Comparison of ENCODE assay signal across 27 cellular contexts in genomic region chr7:132541656-132542055, GRCh38. TPM values are rescaled to one million over a fixed set of nuclear protein-coding genes. Genes with fewer than 3 reads are reported as not detected.
DNase-seq lines count a peak whose midpoint lies in the region; ATAC-seq, FAIRE-seq and TF ChIP-seq lines count a peak whose summit lies in the region.
"Had no signal": no experiment of that assay in that cellular context is flagged by ENCODE, and none has a peak within 500 bp of the region (broad histone marks: within the 10 kb centered on the region; RNA-seq: fewer than 3 reads in every experiment).

No MANE protein-coding gene starts in this region.

- TF ChIP-seq EP300 in H1 (IDR thresholded peaks at IDR 0.05; ENCODE audit: borderline replicate concordance in 1 of 2, low read depth in 2 of 2, low read length in 2 of 2), result no peak

- TF ChIP-seq CTCF in GM23338 (conservative IDR thresholded peaks at IDR 0.05; ENCODE audit: low read depth in 2 of 2) (no peak), H1 (IDR thresholded peaks at IDR 0.05; ENCODE audit: control extremely low read depth in 1 of 3, insufficient read depth in 1 of 3, low read depth in 1 of 3, low read length in 3 of 3) (no peak), tibial artery (IDR thresholded peaks at IDR 0.05) (no peak)

- TF ChIP-seq RAD21 in H1 (IDR thresholded peaks at IDR 0.05 in 1 of 2, conservative IDR thresholded peaks at IDR 0.05 in 1 of 2; ENCODE audit: low read depth in 2 of 2, low read length in 2 of 2), result no peak

- peaks cover 17% of the 10 kb centered on the region; the same call in 1 of the 2 replicates for H3K9me2 ChIP-seq in GM23338 (ENCODE audit: insufficient read depth)

- H3K4me2 ChIP-seq in GM23338, result peak overlapping the region; percentile 0; the same call in 1 of the 2 replicates
- peak overlapping the region in 1 of 2 experiments; percentile 7; a peak in 1 of 4 replicates for H3K4me2 ChIP-seq in H1 (ENCODE audit: insufficient read depth in 1 of 2, low read depth in 2 of 2, low read length in 2 of 2)

- H3K4me1 ChIP-seq in GM23338 (ENCODE audit: insufficient read depth) (peaks cover 22% of the 10 kb centered on the region), H1 (replicated peaks in 1 of 4; ENCODE audit: control insufficient read depth in 3 of 4, insufficient read depth in 4 of 4, low read length in 3 of 4) (peaks cover 6 to 12% (median 9%) of the 10 kb centered on the region in 4 experiments; a peak in 6 of 7 replicates), tibial artery (no peaks in the 10 kb centered on the region)
- H3K4me1 ChIP-seq: Caco-2, SJSA1 had no signal

- H3K14ac ChIP-seq in H1 (ENCODE audit: insufficient read length), result no peak overlapping the region

- no peaks in the 10 kb centered on the region for H3K23me2 ChIP-seq in H1 (ENCODE audit: low read depth, low read length)

- H3K4me1 Mint-ChIP-seq in GM23338, result peaks cover 38% of the 10 kb centered on the region

- no peaks in the 10 kb centered on the region for H3K27me3 ChIP-seq in GM23338 (ENCODE audit: insufficient read depth)
- H3K27me3 ChIP-seq in H7 (ENCODE audit: control insufficient read depth, insufficient read depth, low read length), result no peaks in the 10 kb centered on the region
- peaks cover 0 to 4% (median 3%) of the 10 kb centered on the region in 4 experiments; a peak in 3 of 7 replicates for H3K27me3 ChIP-seq in H1 (replicated peaks in 1 of 4; ENCODE audit: control insufficient read depth in 3 of 4, extremely low read depth in 1 of 4, insufficient read depth in 3 of 4, low read length in 3 of 4)
- H3K27me3 ChIP-seq in tibial artery, result no peaks in the 10 kb centered on the region
- H3K27me3 ChIP-seq: MG63 had no signal

- no peak overlapping the region for H4K8ac ChIP-seq in H1 (ENCODE audit: extremely low read depth, insufficient read depth, low read length)

- no peaks in the 10 kb centered on the region for H3K9me3 ChIP-seq in H1 (ENCODE audit: insufficient read depth in 2 of 2, low read depth in 1 of 2, low read length in 1 of 2)
- H3K9me3 ChIP-seq in tibial artery, result peaks cover 0 to 6% (median 4%) of the 10 kb centered on the region in 3 donors
- H3K9me3 ChIP-seq: Caco-2, MG63, SJSA1 had no signal

- peaks cover 4% of the 10 kb centered on the region for H3K27me3 Mint-ChIP-seq in GM23338 (ENCODE audit: insufficient read depth, low read depth, poor library complexity)

- no peaks in the 10 kb centered on the region for H3F3A ChIP-seq in GM23338 (replicated peaks; ENCODE audit: low read depth)

- H2BK20ac ChIP-seq in H1 (ENCODE audit: low read length), result no peak overlapping the region; the same call in 1 of the 2 replicates

- 24% methylated on average over 6 of the region's 6 CpGs; no CpG with 5 or more reads in 1 of the 2 experiments for WGBS in H1 (ENCODE audit: extremely low coverage in 1 of 2, insufficient coverage in 1 of 2, insufficient read length in 1 of 2, insufficient replicate concordance in 2 of 2, low coverage in 1 of 2, low lambda C conversion rate in 2 of 2, missing lambda C conversion rate in 1 of 2), 2 experiments

- H2AFZ ChIP-seq in GM23338 (no peak overlapping the region), H1 (ENCODE audit: low read length) (no peak overlapping the region)

- no peak overlapping the region for H3K27ac Mint-ChIP-seq in GM23338
- H3K27ac Mint-ChIP-seq: CD8-positive, alpha-beta T cell had no signal

- intact Hi-C loops in tibial artery (cut with DNase I; ENCODE audit: low total_unique reads), result no loop called here

- DNase-seq in GM23338 (ENCODE audit: low spot score) (peak; percentile 68), H7 (peak; percentile 60), H1 (ENCODE audit: low read depth in 1 of 2, low spot score in 2 of 2) (no peak), iPS-NIHi7 (ENCODE audit: extremely low spot score) (peak; percentile 44), NCI-H1417 treated with DMSO at 0.1 percent for 48 hours (lab: John Stamatoyannopoulos, UW) (no peak), tibial artery (no peak)
- DNase-seq: C1 segment of cervical spinal cord; Caco-2; CD8-positive, alpha-beta T cell; DMS 273 treated with DMSO at 0.1 percent for 48 hours; DMS79; EL; GDM1; IMR-90; KG1; MG63; NCI-H1694 treated with DMSO at 0.1 percent for 48 hours; NCI-H2081 treated with DMSO at 0.1 percent for 48 hours; NCI-H2171; NCI-H226; NCI-H510A; NCI-H69; Right ventricle myocardium superior; RPMI8226 had no signal

- H3K36me3 Mint-ChIP-seq in GM23338 (ENCODE audit: low read depth), result peaks cover 3% of the 10 kb centered on the region; the same call in 1 of the 3 replicates
- H3K36me3 Mint-ChIP-seq: CD8-positive, alpha-beta T cell had no signal

- POLR2A ChIA-PET in H1 (lab: Charles Lee; ENCODE audit: partially characterized antibody), result no interaction called here

- no peak for TF ChIP-seq POLR2A in H1 (IDR thresholded peaks at IDR 0.05; ENCODE audit: control extremely low read depth in 1 of 2, low read depth in 2 of 2, low read length in 2 of 2)

- no peak overlapping the region for H3K9ac ChIP-seq in H1 (replicated peaks in 1 of 4; ENCODE audit: extremely low read depth in 1 of 4, low read depth in 3 of 4, low read length in 3 of 4)

- no peak overlapping the region for H2AK5ac ChIP-seq in H1 (ENCODE audit: low read depth, low read length)

- no peak overlapping the region for H4K91ac ChIP-seq in H1 (replicated peaks; ENCODE audit: insufficient read length, low read length)

- H3K23ac ChIP-seq in H1 (ENCODE audit: insufficient read length), result no peak overlapping the region

- H4K20me1 ChIP-seq in GM23338 (replicated peaks; ENCODE audit: insufficient read depth) (no peaks in the 10 kb centered on the region), H1 (replicated peaks in 1 of 2; ENCODE audit: control insufficient read depth in 1 of 2, insufficient read depth in 2 of 2, low read length in 2 of 2) (no peaks in the 10 kb centered on the region)

- no peak overlapping the region for H2BK120ac ChIP-seq in H1 (replicated peaks; ENCODE audit: low read depth, low read length)

- H3K36me3 ChIP-seq in GM23338 (ENCODE audit: insufficient read depth) (no peaks in the 10 kb centered on the region), H7 (replicated peaks; ENCODE audit: control insufficient read depth, insufficient read depth, low read length) (no peaks in the 10 kb centered on the region), H1 (ENCODE audit: control insufficient read depth in 2 of 4, insufficient read depth in 4 of 4, low read length in 3 of 4) (no peaks in the 10 kb centered on the region), tibial artery (no peaks in the 10 kb centered on the region)
- H3K36me3 ChIP-seq: MG63, SJSA1 had no signal

- H4K5ac ChIP-seq in H1 (ENCODE audit: insufficient read length, low read depth, low read length), result no peak overlapping the region

- H2BK15ac ChIP-seq in H1 (ENCODE audit: low read length), result no peak overlapping the region

- H3K79me2 ChIP-seq in GM23338 (replicated peaks; ENCODE audit: insufficient read depth), result no peaks in the 10 kb centered on the region
- H3K79me2 ChIP-seq in H1 (ENCODE audit: control insufficient read depth in 1 of 2, insufficient read depth in 2 of 2, low read length in 2 of 2), result no peaks in the 10 kb centered on the region

- CTCF ChIA-PET in H1 (lab: Charles Lee; ENCODE audit: partially characterized antibody), result interaction anchor here (0.6 kb wide), 1 partner anchor 617 kb away, joined by 3 read pairs; no protein-coding TSS in a partner anchor

- H3K9me3 Mint-ChIP-seq in GM23338, result peaks cover 16% of the 10 kb centered on the region; the same call in 2 of the 3 replicates

- no peaks in the 10 kb centered on the region for H3K79me1 ChIP-seq in H1 (ENCODE audit: low read depth, low read length)

- no peak overlapping the region for H3K56ac ChIP-seq in H1 (replicated peaks; ENCODE audit: insufficient read length, low read depth, low read length)

- 0 out of 2 replicates have a peak overlapping the region, but pooled peaks have one; percentile 3 for H2BK12ac ChIP-seq in H1 (ENCODE audit: low read depth, low read length)

- H3K4me3 ChIP-seq in GM23338 (no peak overlapping the region), H7 (ENCODE audit: insufficient read depth, low read depth, low read length) (no peak overlapping the region), H1 (ENCODE audit: extremely low read depth in 1 of 4, insufficient read depth in 2 of 4, low read depth in 3 of 4, low read length in 4 of 4) (no peak overlapping the region), tibial artery (no peak overlapping the region)
- H3K4me3 ChIP-seq: GM12878, MG63, SJSA1 had no signal

- FAIRE-seq in H1 (lab: Jason Lieb, UNC), result peak; percentile 52
- FAIRE-seq: GM12878 had no signal

- H3K18ac ChIP-seq in H1 (ENCODE audit: extremely low read depth, low read length), result no peak overlapping the region

- H2BK5ac ChIP-seq in H1 (ENCODE audit: low read depth, low read length), result 0 out of 2 replicates have a peak overlapping the region, but pooled peaks have one; percentile 8

- ATAC-seq in GM23338, result peak; percentile 73
- no peak for ATAC-seq in HG03097 (IDR thresholded peaks at IDR 0.05; ENCODE audit: low FRiP score, unreplicated experiment)
- ATAC-seq: CD8-positive, alpha-beta T cell; GM12878 had no signal

- no peak overlapping the region for H3K27ac ChIP-seq in GM23338 (ENCODE audit: low read depth)
- no peak overlapping the region for H3K27ac ChIP-seq in H1 (ENCODE audit: low read depth, low read length)
- no peak overlapping the region for H3K27ac ChIP-seq in tibial artery
- H3K27ac ChIP-seq: SJSA1 had no signal

- no peak overlapping the region for H3K4me3 Mint-ChIP-seq in GM23338
- H3K4me3 Mint-ChIP-seq: CD8-positive, alpha-beta T cell had no signal

- H3K4ac ChIP-seq in H1 (replicated peaks; ENCODE audit: insufficient read length, low read depth, low read length), result no peak overlapping the region

TF ChIP-seq in H1, 55 proteins besides CTCF, POLR2A, EP300 and RAD21 (continues in another document):
- 0 out of 2 replicates have a peak, but pooled peaks have one; percentile 20 for TF ChIP-seq TEAD4 (IDR thresholded peaks at IDR 0.05; ENCODE audit: low read depth, low read length)
- TF ChIP-seq ASH2L (IDR thresholded peaks at IDR 0.05; ENCODE audit: low read length), result no peak
- TF ChIP-seq SIX5 (IDR thresholded peaks at IDR 0.05; ENCODE audit: low read depth, low read length), result no peak
- TF ChIP-seq SIRT6 (IDR thresholded peaks at IDR 0.05; ENCODE audit: low read length), result no peak

RNA-seq across cellular contexts. Expression of gene PLXNA4, which starts 34.6 kb away (rescaled TPM):
- total RNA-seq in GM23338 (2014; rRNA removed; shearing (Covaris generic)), result 0.54 and 0.80 TPM in 2 replicates
- 0.08 and 0.14 TPM in 2 replicates for polyA plus RNA-seq in GM23338 (2016; fragmentation: Nextera tagmentation; extraction: Ambion mirVana)
- 0.59 and 1.0 TPM in 2 replicates for total RNA-seq in H7 (2014; rRNA removed; shearing (Covaris generic))
- total RNA-seq in H1 (2021; fragmentation: NEBNext Ultra II Directional; extraction: Animal tissue kit (Norgen Biotek cat#: 25700)), result 0.76 and 1.8 TPM in 2 replicates
- 0.44 and 0.79 TPM in 2 replicates for polyA plus RNA-seq in H1 (2011; rRNA removed)
- polyA plus RNA-seq in H1 (2011; cell fraction: cytosol; rRNA removed), result 0.40 TPM
- polyA plus RNA-seq in H1 (2011; cell fraction: nucleus; rRNA removed), result 0.88 TPM
- polyA plus RNA-seq in H1 (2012, experiment 1 of 2), result 0.51 to 1.1 TPM (median 0.55 TPM) in 4 replicates
- polyA plus RNA-seq in H1 (2012, experiment 2 of 2), result 0.26 TPM
- polyA plus RNA-seq in H1 (2013, experiment 1 of 2), result 0.69 TPM
- 0.63 TPM for polyA plus RNA-seq in H1 (2013, experiment 2 of 2)
- polyA minus RNA-seq in H1 (2011; rRNA and poly(A)+ RNA removed), result 2.0 and 2.7 TPM in 2 replicates
- polyA minus RNA-seq in H1 (2011; cell fraction: cytosol; rRNA and poly(A)+ RNA removed), result 1.0 TPM
- polyA minus RNA-seq in H1 (2011; cell fraction: nucleus; rRNA and poly(A)+ RNA removed), result 1.6 TPM
- total RNA-seq: SJSA1 had no signal
- polyA plus RNA-seq: GM12878 had no signal

Comparison
In these comparisons a context has a peak if more than half of its experiments do, and no peak if none do; other contexts are left out.
1. DNase-seq: peak in GM23338 (single experiment), H7 (single experiment) and iPS-NIHi7 (single experiment); none in H1 (0 of 2), NCI-H1417 treated with DMSO at 0.1 percent for 48 hours (single experiment) and tibial artery (0 of 2).